Comparison of ENCODE assay signal across 1 cellular context in genomic region chr11:62881579-62882427, GRCh38.
TF ChIP-seq lines count a peak whose summit lies in the region.

No MANE protein-coding gene starts in this region.

TF ChIP-seq in K562, 482 proteins besides CTCF, POLR2A, EP300 and RAD21 (continued from another document and continues in another):
- TF ChIP-seq ZNF318 (IDR thresholded peaks at IDR 0.05; ENCODE audit: borderline replicate concordance in 1 of 2, low read depth in 1 of 2) (peak in 1 of 2 experiments; percentile 84; a peak in 2 of 4 replicates), AFF4 (CRISPR knock-in tag; IDR thresholded peaks at IDR 0.05) (peak; percentile 18; the same call in 1 of the 2 replicates), RBM34 (IDR thresholded peaks at IDR 0.05; ENCODE audit: borderline replicate concordance, insufficient read depth, low read length) (no peak), TAF9B (IDR thresholded peaks at IDR 0.05; ENCODE audit: partially characterized antibody) (peak; percentile 78), ZNF384 (IDR thresholded peaks at IDR 0.05; ENCODE audit: low read depth, low read length) (0 out of 2 replicates have a peak, but pooled peaks have one; percentile 1), CREB1 (IDR thresholded peaks at IDR 0.05) (no peak), CREB1 (CRISPR knock-in tag; IDR thresholded peaks at IDR 0.05) (no peak), BRD9 (IDR thresholded peaks at IDR 0.05; ENCODE audit: low read depth, partially characterized antibody) (peak; percentile 82), ZNF584 (CRISPR knock-in tag; IDR thresholded peaks at IDR 0.05; ENCODE audit: low read depth) (no peak), SAP30 (IDR thresholded peaks at IDR 0.05; ENCODE audit: borderline replicate concordance, insufficient read depth, low read depth, low read length, poor library complexity, severe bottlenecking) (no peak), CEBPG (CRISPR knock-in tag; IDR thresholded peaks at IDR 0.05) (peak; percentile 98), CEBPG (tag; conservative IDR thresholded peaks at IDR 0.05 in 1 of 2, IDR thresholded peaks at IDR 0.05 in 1 of 2) (peak; percentile 92 to 97), TRIM24 (IDR thresholded peaks at IDR 0.05) (peak in 1 of 2 experiments; percentile 88; a peak in 3 of 4 replicates), KLF10 (CRISPR knock-in tag; IDR thresholded peaks at IDR 0.05) (no peak), POLR2H (tag; IDR thresholded peaks at IDR 0.05; ENCODE audit: low read depth) (peak; percentile 7; the same call in 1 of the 2 replicates), ZNF449 (CRISPR knock-in tag; IDR thresholded peaks at IDR 0.05) (no peak), MAFF (IDR thresholded peaks at IDR 0.05; ENCODE audit: low read length) (peak; percentile 56), ZNF23 (CRISPR knock-in tag; IDR thresholded peaks at IDR 0.05) (no peak), BACH1 (tag; IDR thresholded peaks at IDR 0.05) (0 out of 2 replicates have a peak, but pooled peaks have one; percentile 53), KLF16 (IDR thresholded peaks at IDR 0.05) (peak; percentile 96), C11orf30 (IDR thresholded peaks at IDR 0.05; ENCODE audit: low read depth) (peak; percentile 87), NFXL1 (CRISPR knock-in tag; IDR thresholded peaks at IDR 0.05) (peak; percentile 67; the same call in 1 of the 2 replicates), ZNF165 (CRISPR knock-in tag; IDR thresholded peaks at IDR 0.05; ENCODE audit: borderline replicate concordance) (no peak), USF2 (CRISPR knock-in tag; IDR thresholded peaks at IDR 0.05) (peak; percentile 80), LEF1 (IDR thresholded peaks at IDR 0.05) (peak; percentile 90), MCM3 (IDR thresholded peaks at IDR 0.05) (no peak), RAD51 (IDR thresholded peaks at IDR 0.05; ENCODE audit: borderline replicate concordance, low read depth) (peak; percentile 71), SFPQ (IDR thresholded peaks at IDR 0.05; ENCODE audit: low read depth, low read length) (no peak), ZNF695 (CRISPR knock-in tag; IDR thresholded peaks at IDR 0.05) (no peak), ZNF133 (CRISPR knock-in tag; IDR thresholded peaks at IDR 0.05) (no peak), MIER1 (IDR thresholded peaks at IDR 0.05; ENCODE audit: low read depth) (no peak), LCOR (CRISPR knock-in tag; IDR thresholded peaks at IDR 0.05) (0 out of 2 replicates have a peak, but pooled peaks have one; percentile 73), PPARD (CRISPR knock-in tag; IDR thresholded peaks at IDR 0.05) (no peak), ESRRB (CRISPR knock-in tag; IDR thresholded peaks at IDR 0.05; ENCODE audit: borderline replicate concordance) (no peak), NFIC (IDR thresholded peaks at IDR 0.05) (no peak; the same call in 1 of the 2 replicates), SOX6 (IDR thresholded peaks at IDR 0.05) (peak; percentile 66; the same call in 1 of the 2 replicates), L3MBTL2 (IDR thresholded peaks at IDR 0.05) (no peak), ATF4 (CRISPR knock-in tag; IDR thresholded peaks at IDR 0.05) (peak; percentile 98), FOXK2 (conservative IDR thresholded peaks at IDR 0.05 in 1 of 2, IDR thresholded peaks at IDR 0.05 in 1 of 2; ENCODE audit: low read depth in 2 of 2) (no peak; a peak in 1 of 4 replicates), ZNF395 (CRISPR knock-in tag; IDR thresholded peaks at IDR 0.05) (peak; percentile 44; the same call in 1 of the 2 replicates), TBP (optimal IDR thresholded peaks at IDR 0.05; ENCODE audit: low read depth, low read length) (peak; percentile 69), POLR2AphosphoS5 (IDR thresholded peaks at IDR 0.05; ENCODE audit: control insufficient read depth, insufficient read depth, low read depth, low read length) (peak; percentile 74), ATF7 (IDR thresholded peaks at IDR 0.05) (peak; percentile 64; the same call in 1 of the 2 replicates), ZNF146 (CRISPR knock-in tag; IDR thresholded peaks at IDR 0.05; ENCODE audit: unreplicated experiment) (no peak), MITF (IDR thresholded peaks at IDR 0.05) (peak; percentile 99), POLR2B (IDR thresholded peaks at IDR 0.05; ENCODE audit: low read depth, partially characterized antibody) (peak; percentile 39)
